In genomic region chr10:26488344-26488743, GRCh38 we compare ENCODE assay signal across 11 cellular contexts. TPM values are rescaled to one million over a fixed set of nuclear protein-coding genes. Genes with fewer than 3 reads are reported as not detected.
DNase-seq lines count a peak whose midpoint lies in the region; ATAC-seq and TF ChIP-seq lines count a peak whose summit lies in the region.
"Had no signal": no experiment of that assay in that cellular context is flagged by ENCODE, and none has a peak within 500 bp of the region (broad histone marks: within the 10 kb centered on the region; RNA-seq: fewer than 3 reads in every experiment).

No MANE protein-coding gene starts in this region.

- no peaks in the 10 kb centered on the region for H3K9me3 ChIP-seq in RWPE2 (ENCODE audit: severe bottlenecking)
- H3K9me3 ChIP-seq in upper lobe of left lung = no peaks in the 10 kb centered on the region

- ATAC-seq in RWPE2 (ENCODE audit: low read depth) (peak; percentile 24; the same call in 1 of the 3 replicates), upper lobe of left lung (ENCODE audit: low FRiP score in 2 of 2) (no peak)
- ATAC-seq in central memory CD8-positive, alpha-beta T cell (replicated peaks; ENCODE audit: extremely low read depth, poor library complexity, severe bottlenecking) = no peak

- DNase-seq in activated CD8-positive, alpha-beta memory T cell treated with anti-CD3 and anti-CD28 coated beads, Interleukin-2, amount 50 U/mL, for 4 hours = peak; percentile 28
- no peak for DNase-seq in activated CD8-positive, alpha-beta memory T cell treated with anti-CD3 and anti-CD28 coated beads, Interleukin-2, amount 50 U/mL, for 48 hours
- DNase-seq in RWPE2 (ENCODE audit: low spot score) = no peak
- DNase-seq in central memory CD8-positive, alpha-beta T cell (ENCODE audit: low spot score in 2 of 2) = no peak
- no peak for DNase-seq in upper lobe of left lung
- DNase-seq in SW480 (ENCODE audit: low spot score) = no peak
- DNase-seq in C1 segment of cervical spinal cord (lab: John Stamatoyannopoulos, UW) = no peak
- DNase-seq: foreskin melanocyte, posterior cingulate gyrus had no signal

- no peaks in the 10 kb centered on the region for H3K9me3 Mint-ChIP-seq in central memory CD8-positive, alpha-beta T cell
- no peaks in the 10 kb centered on the region for H3K9me3 Mint-ChIP-seq in stimulated activated naive CD8-positive, alpha-beta T cell treated with anti-CD3 and anti-CD28 coated beads, Interleukin-15, Interleukin-2, amounts not matched to agents 100 ng/mL and 50 ng/mL, for 24 hours

- TF ChIP-seq POLR2A in upper lobe of left lung (IDR thresholded peaks at IDR 0.05) = no peak

- peaks cover 58% of the 10 kb centered on the region for H3K4me1 Mint-ChIP-seq in central memory CD8-positive, alpha-beta T cell
- peaks cover 77% of the 10 kb centered on the region for H3K4me1 Mint-ChIP-seq in stimulated activated naive CD8-positive, alpha-beta T cell treated with anti-CD3 and anti-CD28 coated beads, Interleukin-15, Interleukin-2, amounts not matched to agents 100 ng/mL and 50 ng/mL, for 24 hours (ENCODE audit: low read depth)

- H3K27me3 ChIP-seq in RWPE2 (ENCODE audit: insufficient read depth, poor library complexity, severe bottlenecking) (no peaks in the 10 kb centered on the region), upper lobe of left lung (no peaks in the 10 kb centered on the region)
- H3K27me3 ChIP-seq: breast epithelium had no signal

- H3K27ac ChIP-seq in RWPE2 (ENCODE audit: poor library complexity, severe bottlenecking) = peak overlapping the region; percentile 39
- no peak overlapping the region for H3K27ac ChIP-seq in upper lobe of left lung
- H3K27ac ChIP-seq: breast epithelium had no signal

- peak overlapping the region; percentile 91 for H3K27ac Mint-ChIP-seq in central memory CD8-positive, alpha-beta T cell (ENCODE audit: low read depth)
- H3K27ac Mint-ChIP-seq in stimulated activated naive CD8-positive, alpha-beta T cell treated with anti-CD3 and anti-CD28 coated beads, Interleukin-15, Interleukin-2, amounts not matched to agents 100 ng/mL and 50 ng/mL, for 24 hours = peak overlapping the region; percentile 96

- TF ChIP-seq CTCF in RWPE2 (IDR thresholded peaks at IDR 0.05; ENCODE audit: poor library complexity, severe bottlenecking) (no peak), upper lobe of left lung (IDR thresholded peaks at IDR 0.05) (no peak)

- peaks cover 31% of the 10 kb centered on the region for H3K36me3 Mint-ChIP-seq in central memory CD8-positive, alpha-beta T cell (ENCODE audit: insufficient read depth)
- peaks cover 36% of the 10 kb centered on the region for H3K36me3 Mint-ChIP-seq in stimulated activated naive CD8-positive, alpha-beta T cell treated with anti-CD3 and anti-CD28 coated beads, Interleukin-15, Interleukin-2, amounts not matched to agents 100 ng/mL and 50 ng/mL, for 24 hours (ENCODE audit: low read depth)

- H3K4me1 ChIP-seq in RWPE2 (ENCODE audit: insufficient read depth, poor library complexity, severe bottlenecking) (peaks cover 18% of the 10 kb centered on the region), upper lobe of left lung (peaks cover 7 to 25% (median 12%) of the 10 kb centered on the region in 4 donors)
- H3K4me1 ChIP-seq: breast epithelium had no signal

- H3K36me3 ChIP-seq in RWPE2 (ENCODE audit: low read depth) (no peaks in the 10 kb centered on the region), upper lobe of left lung (no peaks in the 10 kb centered on the region)
- H3K36me3 ChIP-seq: breast epithelium had no signal

- no peaks in the 10 kb centered on the region for H3K27me3 Mint-ChIP-seq in central memory CD8-positive, alpha-beta T cell
- H3K27me3 Mint-ChIP-seq in stimulated activated naive CD8-positive, alpha-beta T cell treated with anti-CD3 and anti-CD28 coated beads, Interleukin-15, Interleukin-2, amounts not matched to agents 100 ng/mL and 50 ng/mL, for 24 hours = no peaks in the 10 kb centered on the region

- TF ChIP-seq EP300 in upper lobe of left lung (IDR thresholded peaks at IDR 0.05) = no peak

- H3K4me3 Mint-ChIP-seq in central memory CD8-positive, alpha-beta T cell = peak overlapping the region; percentile 1
- H3K4me3 Mint-ChIP-seq in stimulated activated naive CD8-positive, alpha-beta T cell treated with anti-CD3 and anti-CD28 coated beads, Interleukin-15, Interleukin-2, amounts not matched to agents 100 ng/mL and 50 ng/mL, for 24 hours = peak overlapping the region; percentile 71

- H3K4me3 ChIP-seq in RWPE2 (ENCODE audit: severe bottlenecking) (no peak overlapping the region), upper lobe of left lung (no peak overlapping the region)
- H3K4me3 ChIP-seq: breast epithelium had no signal

- 81 to 95% methylated on average over 4 of the region's 4 CpGs for WGBS in upper lobe of left lung, 2 donors

RNA-seq across cellular contexts. Expression of gene APBB1IP, which starts 50.2 kb away (rescaled TPM):
- 10 to 100 TPM; 15.8 to 45.1 (median 31.3) TPM for total RNA-seq in upper lobe of left lung
